In the genomic region with DNA sequence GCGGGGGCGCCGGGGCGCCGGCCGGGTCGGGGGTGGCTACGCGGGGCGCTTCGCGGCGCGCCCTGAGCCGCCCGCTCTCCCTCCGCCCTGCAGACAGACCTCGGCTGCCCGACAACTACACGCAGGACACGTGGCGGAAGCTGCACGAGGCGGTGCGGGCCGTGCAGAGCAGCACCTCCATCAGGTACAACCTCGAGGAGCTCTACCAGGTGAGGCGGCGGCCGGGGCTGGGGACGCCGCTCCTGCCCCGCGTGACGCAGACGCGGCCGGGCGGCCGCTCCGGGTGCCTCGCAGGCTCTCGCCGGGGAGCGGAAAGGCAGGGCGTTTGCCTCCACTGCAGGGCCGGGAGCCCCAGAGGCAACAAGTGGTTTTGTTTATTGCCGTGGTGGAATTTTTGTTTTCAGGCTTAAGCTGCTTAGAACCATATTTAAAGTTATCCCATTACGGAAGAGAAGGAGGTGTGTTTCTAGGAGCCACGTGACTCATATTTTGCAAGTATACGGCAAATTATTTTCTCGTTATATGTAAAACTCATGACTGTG, we compare ENCODE assay signal across 1 cellular context.
TF ChIP-seq lines count a peak whose summit lies in the region.

No MANE protein-coding gene starts in this region.

TF ChIP-seq in K562, 482 proteins besides CTCF, POLR2A, EP300 and RAD21 (continued from another document and continues in another):
- TF ChIP-seq, protein P1, sequence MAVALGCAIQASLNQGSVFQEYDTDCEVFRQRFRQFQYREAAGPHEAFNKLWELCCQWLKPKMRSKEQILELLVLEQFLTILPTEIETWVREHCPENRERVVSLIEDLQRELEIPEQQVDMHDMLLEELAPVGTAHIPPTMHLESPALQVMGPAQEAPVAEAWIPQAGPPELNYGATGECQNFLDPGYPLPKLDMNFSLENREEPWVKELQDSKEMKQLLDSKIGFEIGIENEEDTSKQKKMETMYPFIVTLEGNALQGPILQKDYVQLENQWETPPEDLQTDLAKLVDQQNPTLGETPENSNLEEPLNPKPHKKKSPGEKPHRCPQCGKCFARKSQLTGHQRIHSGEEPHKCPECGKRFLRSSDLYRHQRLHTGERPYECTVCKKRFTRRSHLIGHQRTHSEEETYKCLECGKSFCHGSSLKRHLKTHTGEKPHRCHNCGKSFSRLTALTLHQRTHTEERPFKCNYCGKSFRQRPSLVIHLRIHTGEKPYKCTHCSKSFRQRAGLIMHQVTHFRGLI (CRISPR knock-in tag; IDR thresholded peaks at IDR 0.05), result no peak
- TF ChIP-seq POLR2AphosphoS5 (IDR thresholded peaks at IDR 0.05; ENCODE audit: control insufficient read depth, insufficient read depth, low read depth, low read length) (no peak), SMC3 (conservative IDR thresholded peaks at IDR 0.05; ENCODE audit: insufficient read depth, low read depth, low read length) (no peak), ETV5 (CRISPR knock-in tag; IDR thresholded peaks at IDR 0.05; ENCODE audit: low read depth) (no peak), RBM34 (IDR thresholded peaks at IDR 0.05; ENCODE audit: borderline replicate concordance, insufficient read depth, low read length) (no peak), ZNF133 (CRISPR knock-in tag; IDR thresholded peaks at IDR 0.05) (no peak), ZNF707 (CRISPR knock-in tag; conservative IDR thresholded peaks at IDR 0.05) (no peak), PHF21A (IDR thresholded peaks at IDR 0.05; ENCODE audit: borderline replicate concordance, low read depth) (no peak), ZNF347 (CRISPR knock-in tag; IDR thresholded peaks at IDR 0.05; ENCODE audit: low read depth) (no peak), ARID2 (IDR thresholded peaks at IDR 0.05) (no peak), ATF1 (CRISPR knock-in tag; IDR thresholded peaks at IDR 0.05) (no peak), ATF1 (tag; IDR thresholded peaks at IDR 0.05) (peak; percentile 51), HDAC6 (IDR thresholded peaks at IDR 0.05; ENCODE audit: low read depth, low read length) (no peak), KLF13 (tag; IDR thresholded peaks at IDR 0.05; ENCODE audit: borderline replicate concordance, low read depth) (no peak), ASH1L (IDR thresholded peaks at IDR 0.05; ENCODE audit: borderline replicate concordance, low read depth, partially characterized antibody) (no peak), STAT5B (CRISPR knock-in tag; IDR thresholded peaks at IDR 0.05) (no peak), CHD4 (IDR thresholded peaks at IDR 0.05; ENCODE audit: insufficient read depth, insufficient replicate concordance, low read depth, low read length, poor library complexity, severe bottlenecking) (no peak)
- TF ChIP-seq, protein P2, sequence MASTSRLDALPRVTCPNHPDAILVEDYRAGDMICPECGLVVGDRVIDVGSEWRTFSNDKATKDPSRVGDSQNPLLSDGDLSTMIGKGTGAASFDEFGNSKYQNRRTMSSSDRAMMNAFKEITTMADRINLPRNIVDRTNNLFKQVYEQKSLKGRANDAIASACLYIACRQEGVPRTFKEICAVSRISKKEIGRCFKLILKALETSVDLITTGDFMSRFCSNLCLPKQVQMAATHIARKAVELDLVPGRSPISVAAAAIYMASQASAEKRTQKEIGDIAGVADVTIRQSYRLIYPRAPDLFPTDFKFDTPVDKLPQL (IDR thresholded peaks at IDR 0.05; ENCODE audit: extremely low read depth, insufficient read length), result no peak
- TF ChIP-seq, protein P3, sequence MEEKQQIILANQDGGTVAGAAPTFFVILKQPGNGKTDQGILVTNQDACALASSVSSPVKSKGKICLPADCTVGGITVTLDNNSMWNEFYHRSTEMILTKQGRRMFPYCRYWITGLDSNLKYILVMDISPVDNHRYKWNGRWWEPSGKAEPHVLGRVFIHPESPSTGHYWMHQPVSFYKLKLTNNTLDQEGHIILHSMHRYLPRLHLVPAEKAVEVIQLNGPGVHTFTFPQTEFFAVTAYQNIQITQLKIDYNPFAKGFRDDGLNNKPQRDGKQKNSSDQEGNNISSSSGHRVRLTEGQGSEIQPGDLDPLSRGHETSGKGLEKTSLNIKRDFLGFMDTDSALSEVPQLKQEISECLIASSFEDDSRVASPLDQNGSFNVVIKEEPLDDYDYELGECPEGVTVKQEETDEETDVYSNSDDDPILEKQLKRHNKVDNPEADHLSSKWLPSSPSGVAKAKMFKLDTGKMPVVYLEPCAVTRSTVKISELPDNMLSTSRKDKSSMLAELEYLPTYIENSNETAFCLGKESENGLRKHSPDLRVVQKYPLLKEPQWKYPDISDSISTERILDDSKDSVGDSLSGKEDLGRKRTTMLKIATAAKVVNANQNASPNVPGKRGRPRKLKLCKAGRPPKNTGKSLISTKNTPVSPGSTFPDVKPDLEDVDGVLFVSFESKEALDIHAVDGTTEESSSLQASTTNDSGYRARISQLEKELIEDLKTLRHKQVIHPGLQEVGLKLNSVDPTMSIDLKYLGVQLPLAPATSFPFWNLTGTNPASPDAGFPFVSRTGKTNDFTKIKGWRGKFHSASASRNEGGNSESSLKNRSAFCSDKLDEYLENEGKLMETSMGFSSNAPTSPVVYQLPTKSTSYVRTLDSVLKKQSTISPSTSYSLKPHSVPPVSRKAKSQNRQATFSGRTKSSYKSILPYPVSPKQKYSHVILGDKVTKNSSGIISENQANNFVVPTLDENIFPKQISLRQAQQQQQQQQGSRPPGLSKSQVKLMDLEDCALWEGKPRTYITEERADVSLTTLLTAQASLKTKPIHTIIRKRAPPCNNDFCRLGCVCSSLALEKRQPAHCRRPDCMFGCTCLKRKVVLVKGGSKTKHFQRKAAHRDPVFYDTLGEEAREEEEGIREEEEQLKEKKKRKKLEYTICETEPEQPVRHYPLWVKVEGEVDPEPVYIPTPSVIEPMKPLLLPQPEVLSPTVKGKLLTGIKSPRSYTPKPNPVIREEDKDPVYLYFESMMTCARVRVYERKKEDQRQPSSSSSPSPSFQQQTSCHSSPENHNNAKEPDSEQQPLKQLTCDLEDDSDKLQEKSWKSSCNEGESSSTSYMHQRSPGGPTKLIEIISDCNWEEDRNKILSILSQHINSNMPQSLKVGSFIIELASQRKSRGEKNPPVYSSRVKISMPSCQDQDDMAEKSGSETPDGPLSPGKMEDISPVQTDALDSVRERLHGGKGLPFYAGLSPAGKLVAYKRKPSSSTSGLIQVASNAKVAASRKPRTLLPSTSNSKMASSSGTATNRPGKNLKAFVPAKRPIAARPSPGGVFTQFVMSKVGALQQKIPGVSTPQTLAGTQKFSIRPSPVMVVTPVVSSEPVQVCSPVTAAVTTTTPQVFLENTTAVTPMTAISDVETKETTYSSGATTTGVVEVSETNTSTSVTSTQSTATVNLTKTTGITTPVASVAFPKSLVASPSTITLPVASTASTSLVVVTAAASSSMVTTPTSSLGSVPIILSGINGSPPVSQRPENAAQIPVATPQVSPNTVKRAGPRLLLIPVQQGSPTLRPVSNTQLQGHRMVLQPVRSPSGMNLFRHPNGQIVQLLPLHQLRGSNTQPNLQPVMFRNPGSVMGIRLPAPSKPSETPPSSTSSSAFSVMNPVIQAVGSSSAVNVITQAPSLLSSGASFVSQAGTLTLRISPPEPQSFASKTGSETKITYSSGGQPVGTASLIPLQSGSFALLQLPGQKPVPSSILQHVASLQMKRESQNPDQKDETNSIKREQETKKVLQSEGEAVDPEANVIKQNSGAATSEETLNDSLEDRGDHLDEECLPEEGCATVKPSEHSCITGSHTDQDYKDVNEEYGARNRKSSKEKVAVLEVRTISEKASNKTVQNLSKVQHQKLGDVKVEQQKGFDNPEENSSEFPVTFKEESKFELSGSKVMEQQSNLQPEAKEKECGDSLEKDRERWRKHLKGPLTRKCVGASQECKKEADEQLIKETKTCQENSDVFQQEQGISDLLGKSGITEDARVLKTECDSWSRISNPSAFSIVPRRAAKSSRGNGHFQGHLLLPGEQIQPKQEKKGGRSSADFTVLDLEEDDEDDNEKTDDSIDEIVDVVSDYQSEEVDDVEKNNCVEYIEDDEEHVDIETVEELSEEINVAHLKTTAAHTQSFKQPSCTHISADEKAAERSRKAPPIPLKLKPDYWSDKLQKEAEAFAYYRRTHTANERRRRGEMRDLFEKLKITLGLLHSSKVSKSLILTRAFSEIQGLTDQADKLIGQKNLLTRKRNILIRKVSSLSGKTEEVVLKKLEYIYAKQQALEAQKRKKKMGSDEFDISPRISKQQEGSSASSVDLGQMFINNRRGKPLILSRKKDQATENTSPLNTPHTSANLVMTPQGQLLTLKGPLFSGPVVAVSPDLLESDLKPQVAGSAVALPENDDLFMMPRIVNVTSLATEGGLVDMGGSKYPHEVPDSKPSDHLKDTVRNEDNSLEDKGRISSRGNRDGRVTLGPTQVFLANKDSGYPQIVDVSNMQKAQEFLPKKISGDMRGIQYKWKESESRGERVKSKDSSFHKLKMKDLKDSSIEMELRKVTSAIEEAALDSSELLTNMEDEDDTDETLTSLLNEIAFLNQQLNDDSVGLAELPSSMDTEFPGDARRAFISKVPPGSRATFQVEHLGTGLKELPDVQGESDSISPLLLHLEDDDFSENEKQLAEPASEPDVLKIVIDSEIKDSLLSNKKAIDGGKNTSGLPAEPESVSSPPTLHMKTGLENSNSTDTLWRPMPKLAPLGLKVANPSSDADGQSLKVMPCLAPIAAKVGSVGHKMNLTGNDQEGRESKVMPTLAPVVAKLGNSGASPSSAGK (IDR thresholded peaks at IDR 0.05), result peak; percentile 79
- TF ChIP-seq, protein P4, sequence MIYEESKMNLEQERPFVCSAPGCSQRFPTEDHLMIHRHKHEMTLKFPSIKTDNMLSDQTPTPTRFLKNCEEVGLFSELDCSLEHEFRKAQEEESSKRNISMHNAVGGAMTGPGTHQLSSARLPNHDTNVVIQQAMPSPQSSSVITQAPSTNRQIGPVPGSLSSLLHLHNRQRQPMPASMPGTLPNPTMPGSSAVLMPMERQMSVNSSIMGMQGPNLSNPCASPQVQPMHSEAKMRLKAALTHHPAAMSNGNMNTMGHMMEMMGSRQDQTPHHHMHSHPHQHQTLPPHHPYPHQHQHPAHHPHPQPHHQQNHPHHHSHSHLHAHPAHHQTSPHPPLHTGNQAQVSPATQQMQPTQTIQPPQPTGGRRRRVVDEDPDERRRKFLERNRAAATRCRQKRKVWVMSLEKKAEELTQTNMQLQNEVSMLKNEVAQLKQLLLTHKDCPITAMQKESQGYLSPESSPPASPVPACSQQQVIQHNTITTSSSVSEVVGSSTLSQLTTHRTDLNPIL (CRISPR knock-in tag; IDR thresholded peaks at IDR 0.05), result no peak
- TF ChIP-seq, protein P5, sequence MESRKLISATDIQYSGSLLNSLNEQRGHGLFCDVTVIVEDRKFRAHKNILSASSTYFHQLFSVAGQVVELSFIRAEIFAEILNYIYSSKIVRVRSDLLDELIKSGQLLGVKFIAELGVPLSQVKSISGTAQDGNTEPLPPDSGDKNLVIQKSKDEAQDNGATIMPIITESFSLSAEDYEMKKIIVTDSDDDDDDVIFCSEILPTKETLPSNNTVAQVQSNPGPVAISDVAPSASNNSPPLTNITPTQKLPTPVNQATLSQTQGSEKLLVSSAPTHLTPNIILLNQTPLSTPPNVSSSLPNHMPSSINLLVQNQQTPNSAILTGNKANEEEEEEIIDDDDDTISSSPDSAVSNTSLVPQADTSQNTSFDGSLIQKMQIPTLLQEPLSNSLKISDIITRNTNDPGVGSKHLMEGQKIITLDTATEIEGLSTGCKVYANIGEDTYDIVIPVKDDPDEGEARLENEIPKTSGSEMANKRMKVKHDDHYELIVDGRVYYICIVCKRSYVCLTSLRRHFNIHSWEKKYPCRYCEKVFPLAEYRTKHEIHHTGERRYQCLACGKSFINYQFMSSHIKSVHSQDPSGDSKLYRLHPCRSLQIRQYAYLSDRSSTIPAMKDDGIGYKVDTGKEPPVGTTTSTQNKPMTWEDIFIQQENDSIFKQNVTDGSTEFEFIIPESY (CRISPR knock-in tag; IDR thresholded peaks at IDR 0.05), result 0 out of 2 replicates have a peak, but pooled peaks have one; percentile 29
- TF ChIP-seq, protein P6, sequence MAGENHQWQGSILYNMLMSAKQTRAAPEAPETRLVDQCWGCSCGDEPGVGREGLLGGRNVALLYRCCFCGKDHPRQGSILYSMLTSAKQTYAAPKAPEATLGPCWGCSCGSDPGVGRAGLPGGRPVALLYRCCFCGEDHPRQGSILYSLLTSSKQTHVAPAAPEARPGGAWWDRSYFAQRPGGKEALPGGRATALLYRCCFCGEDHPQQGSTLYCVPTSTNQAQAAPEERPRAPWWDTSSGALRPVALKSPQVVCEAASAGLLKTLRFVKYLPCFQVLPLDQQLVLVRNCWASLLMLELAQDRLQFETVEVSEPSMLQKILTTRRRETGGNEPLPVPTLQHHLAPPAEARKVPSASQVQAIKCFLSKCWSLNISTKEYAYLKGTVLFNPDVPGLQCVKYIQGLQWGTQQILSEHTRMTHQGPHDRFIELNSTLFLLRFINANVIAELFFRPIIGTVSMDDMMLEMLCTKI (IDR thresholded peaks at IDR 0.05; ENCODE audit: partially characterized antibody), result no peak
- TF ChIP-seq, protein P7, sequence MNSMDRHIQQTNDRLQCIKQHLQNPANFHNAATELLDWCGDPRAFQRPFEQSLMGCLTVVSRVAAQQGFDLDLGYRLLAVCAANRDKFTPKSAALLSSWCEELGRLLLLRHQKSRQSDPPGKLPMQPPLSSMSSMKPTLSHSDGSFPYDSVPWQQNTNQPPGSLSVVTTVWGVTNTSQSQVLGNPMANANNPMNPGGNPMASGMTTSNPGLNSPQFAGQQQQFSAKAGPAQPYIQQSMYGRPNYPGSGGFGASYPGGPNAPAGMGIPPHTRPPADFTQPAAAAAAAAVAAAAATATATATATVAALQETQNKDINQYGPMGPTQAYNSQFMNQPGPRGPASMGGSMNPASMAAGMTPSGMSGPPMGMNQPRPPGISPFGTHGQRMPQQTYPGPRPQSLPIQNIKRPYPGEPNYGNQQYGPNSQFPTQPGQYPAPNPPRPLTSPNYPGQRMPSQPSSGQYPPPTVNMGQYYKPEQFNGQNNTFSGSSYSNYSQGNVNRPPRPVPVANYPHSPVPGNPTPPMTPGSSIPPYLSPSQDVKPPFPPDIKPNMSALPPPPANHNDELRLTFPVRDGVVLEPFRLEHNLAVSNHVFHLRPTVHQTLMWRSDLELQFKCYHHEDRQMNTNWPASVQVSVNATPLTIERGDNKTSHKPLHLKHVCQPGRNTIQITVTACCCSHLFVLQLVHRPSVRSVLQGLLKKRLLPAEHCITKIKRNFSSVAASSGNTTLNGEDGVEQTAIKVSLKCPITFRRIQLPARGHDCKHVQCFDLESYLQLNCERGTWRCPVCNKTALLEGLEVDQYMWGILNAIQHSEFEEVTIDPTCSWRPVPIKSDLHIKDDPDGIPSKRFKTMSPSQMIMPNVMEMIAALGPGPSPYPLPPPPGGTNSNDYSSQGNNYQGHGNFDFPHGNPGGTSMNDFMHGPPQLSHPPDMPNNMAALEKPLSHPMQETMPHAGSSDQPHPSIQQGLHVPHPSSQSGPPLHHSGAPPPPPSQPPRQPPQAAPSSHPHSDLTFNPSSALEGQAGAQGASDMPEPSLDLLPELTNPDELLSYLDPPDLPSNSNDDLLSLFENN (IDR thresholded peaks at IDR 0.05; ENCODE audit: low read depth in 2 of 2, low read length in 2 of 2), result no peak
